28 cellular contexts compared by ENCODE assay signal in genomic region chr13:62092536-62092935, GRCh38.
"Had no signal": no experiment of that assay in that cellular context is flagged by ENCODE, and none has a peak within 500 bp of the region (broad histone marks: within the 10 kb centered on the region; RNA-seq: fewer than 3 reads in every experiment).

No MANE protein-coding gene starts in this region.

- H3K4me3 ChIP-seq: ascending aorta, cardiac muscle cell had no signal

- H3K9me3 ChIP-seq: ascending aorta had no signal

- H3K4me1 ChIP-seq: ascending aorta had no signal

- H3K36me3 ChIP-seq: ascending aorta, cardiac muscle cell, WERI-Rb-1 had no signal

- H3K27ac ChIP-seq: ascending aorta, cardiac muscle cell, WERI-Rb-1 had no signal

- DNase-seq: activated CD4-positive, alpha-beta memory T cell treated with anti-CD3 and anti-CD28 coated beads, Interleukin-2, amount 10 ng/mL, durations not matched to agents 7 days and 5 days; activated CD4-positive, alpha-beta T cell treated with anti-CD3 and anti-CD28 coated beads for 1 hour; activated CD4-positive, alpha-beta T cell treated with anti-CD3 and anti-CD28 coated beads for 36 hours; activated CD4-positive, alpha-beta T cell treated with anti-CD3 and anti-CD28 coated beads for 48 hours; activated CD4-positive, alpha-beta T cell treated with anti-CD3 and anti-CD28 coated beads, Interleukin-2, amount 10 ng/mL, durations not matched to agents 7 days and 5 days; activated CD4-positive, alpha-beta T cell treated with anti-CD3 and anti-CD28 coated beads, Interleukin-2, amount 50 U/mL, for 48 hours; activated CD4-positive, CD25-positive, alpha-beta regulatory T cell; activated CD8-positive, alpha-beta memory T cell treated with anti-CD3 and anti-CD28 coated beads for 24 hours; activated CD8-positive, alpha-beta memory T cell treated with anti-CD3 and anti-CD28 coated beads, Interleukin-2, amount 10 ng/mL, durations not matched to agents 7 days and 5 days; activated CD8-positive, alpha-beta memory T cell treated with anti-CD3 and anti-CD28 coated beads, Interleukin-2, amount 50 U/mL, for 48 hours; activated CD8-positive, alpha-beta T cell treated with anti-CD3 and anti-CD28 coated beads, Interleukin-2, amount 10 ng/mL, durations not matched to agents 7 days and 5 days; activated effector memory CD4-positive, alpha-beta T cell treated with Interleukin-2 at 50 U/mL for 16 hours; activated gamma-delta T cell; activated naive CD4-positive, alpha-beta T cell treated with anti-CD3 and anti-CD28 coated beads, Interleukin-2, amount 10 ng/mL, durations not matched to agents 7 days and 5 days; activated naive CD4-positive, alpha-beta T cell treated with Interleukin-2 at 50 U/mL for 16 hours; activated naive CD8-positive, alpha-beta T cell treated with anti-CD3 and anti-CD28 coated beads, Interleukin-2, amount 10 ng/mL, durations not matched to agents 7 days and 5 days; activated naive CD8-positive, alpha-beta T cell treated with anti-CD3 and anti-CD28 coated beads, Interleukin-2, amount 50 U/mL, for 24 hours; activated T-cell treated with anti-CD3 and anti-CD28 coated beads, Interleukin-2, amount 50 U/mL, for 24 hours; activated T-cell treated with anti-CD3 and anti-CD28 coated beads, Interleukin-2, amount 50 U/mL, for 48 hours; amygdala; anterior cingulate cortex; caudate nucleus; cerebellar nuclear complex; T-cell; T-helper 17 cell; WERI-Rb-1 had no signal

- H3K27me3 ChIP-seq: ascending aorta, cardiac muscle cell had no signal
